In genomic region chr20:63499333-63499969, GRCh38 we compare ENCODE assay signal across 9 cellular contexts. TPM values are rescaled to one million over a fixed set of nuclear protein-coding genes. Genes with fewer than 3 reads are reported as not detected.
DNase-seq lines count a peak whose midpoint lies in the region; ATAC-seq, FAIRE-seq and TF ChIP-seq lines count a peak whose summit lies in the region.
"Had no signal": no experiment of that assay in that cellular context is flagged by ENCODE, and none has a peak within 500 bp of the region (broad histone marks: within the 10 kb centered on the region; RNA-seq: fewer than 3 reads in every experiment).

No MANE protein-coding gene starts in this region.

- DNase-seq in HEK293T (ENCODE audit: extremely low spot score) (peak; percentile 50), astrocyte (ENCODE audit: low read depth) (no peak), neural progenitor cell (ENCODE audit: low spot score) (peak; percentile 61), sciatic nerve (ENCODE audit: low spot score) (no peak)
- DNase-seq: stimulated activated CD8-positive, alpha-beta memory T cell treated with anti-CD3 and anti-CD28 coated beads, Interleukin-4, amount 100 ng/mL, for 48 hours had no signal

- no peaks in the 10 kb centered on the region for H3K36me3 Mint-ChIP-seq in astrocyte (ENCODE audit: low read depth, unreplicated experiment)
- H3K36me3 Mint-ChIP-seq in neural progenitor cell: no peaks in the 10 kb centered on the region

- H3K4me1 Mint-ChIP-seq in astrocyte (ENCODE audit: low read depth, unreplicated experiment) (no peaks in the 10 kb centered on the region), neural progenitor cell (peaks cover 12% of the 10 kb centered on the region)

- CTCF ChIA-PET in HEK293T (lab: Yijun Ruan, JAX): no interaction called here

- ATAC-seq in HG02571 (IDR thresholded peaks at IDR 0.05; ENCODE audit: unreplicated experiment): no peak
- ATAC-seq in sciatic nerve: no peak
- ATAC-seq in HG03097 (IDR thresholded peaks at IDR 0.05; ENCODE audit: low FRiP score, unreplicated experiment): no peak
- ATAC-seq: left lobe of liver had no signal

- H3K4me3 ChIP-seq in astrocyte (ENCODE audit: insufficient read depth, low read depth, low read length) (no peak overlapping the region), neural progenitor cell (peak overlapping the region; percentile 51)

- intact Hi-C loops in sciatic nerve (cut with DNase I): no loop called here

- POLR2A ChIA-PET in HEK293T (lab: Yijun Ruan, JAX): no interaction called here

- H3K27ac ChIP-seq in astrocyte (ENCODE audit: low read depth, low read length) (no peak overlapping the region), neural progenitor cell (no peak overlapping the region)

- H3K27me3 Mint-ChIP-seq in astrocyte (ENCODE audit: low read depth, unreplicated experiment): peaks cover 11% of the 10 kb centered on the region
- H3K27me3 Mint-ChIP-seq in neural progenitor cell (ENCODE audit: insufficient read depth, low read depth): peaks cover 17% of the 10 kb centered on the region

- H3K4me2 ChIP-seq in astrocyte (ENCODE audit: low read length) (peak overlapping the region; percentile 50), neural progenitor cell (peak overlapping the region; percentile 82)

- H3K9me3 ChIP-seq in astrocyte (ENCODE audit: insufficient read depth, low read depth, low read length): peaks cover 1% of the 10 kb centered on the region
- H3K9me3 ChIP-seq in neural progenitor cell (ENCODE audit: low read depth): no peaks in the 10 kb centered on the region

- H3K36me3 ChIP-seq in astrocyte (ENCODE audit: insufficient read depth, low read length) (no peaks in the 10 kb centered on the region), neural progenitor cell (no peaks in the 10 kb centered on the region)

- H4K20me1 ChIP-seq in astrocyte (ENCODE audit: insufficient read depth, low read length): no peaks in the 10 kb centered on the region
- H4K20me1 ChIP-seq in neural progenitor cell (ENCODE audit: low read depth): peaks cover 20% of the 10 kb centered on the region

- no peak for TF ChIP-seq CTCF in astrocyte (IDR thresholded peaks at IDR 0.05; ENCODE audit: insufficient read depth, low read depth, low read length)
- no peak for TF ChIP-seq CTCF in neural progenitor cell (IDR thresholded peaks at IDR 0.05)

- no peak overlapping the region for H3K4me3 Mint-ChIP-seq in astrocyte (ENCODE audit: unreplicated experiment)
- H3K4me3 Mint-ChIP-seq in neural progenitor cell: peak overlapping the region; percentile 52

- no peak for FAIRE-seq in astrocyte (lab: Jason Lieb, UNC)

- H3K9me3 Mint-ChIP-seq in astrocyte (ENCODE audit: unreplicated experiment) (peaks cover 4% of the 10 kb centered on the region), neural progenitor cell (peaks cover 4% of the 10 kb centered on the region)

- peaks cover 6% of the 10 kb centered on the region for H3F3A ChIP-seq in neural progenitor cell (ENCODE audit: low read depth)

- H3K27me3 ChIP-seq in astrocyte (ENCODE audit: insufficient read depth, low read length) (peaks cover 10% of the 10 kb centered on the region), neural progenitor cell (peaks cover 89% of the 10 kb centered on the region)

- no peaks in the 10 kb centered on the region for H3K4me1 ChIP-seq in astrocyte (ENCODE audit: insufficient read depth, low read length)
- no peaks in the 10 kb centered on the region for H3K4me1 ChIP-seq in neural progenitor cell

- no peak overlapping the region for H2AFZ ChIP-seq in astrocyte (ENCODE audit: low read depth, low read length)
- H2AFZ ChIP-seq in neural progenitor cell (replicated peaks): no peak overlapping the region

- no peak overlapping the region for H3K27ac Mint-ChIP-seq in astrocyte (ENCODE audit: unreplicated experiment)
- no peak overlapping the region for H3K27ac Mint-ChIP-seq in neural progenitor cell
- H3K27ac Mint-ChIP-seq: activated naive CD4-positive, alpha-beta T cell treated with anti-CD3 and anti-CD28 coated beads, Interleukin-2, amount 50 U/mL, for 72 hours had no signal

- H3K9ac ChIP-seq in astrocyte (ENCODE audit: low read length) (no peak overlapping the region), neural progenitor cell (no peak overlapping the region)

- H3K79me2 ChIP-seq in astrocyte (ENCODE audit: insufficient read depth, low read length): no peaks in the 10 kb centered on the region
- H3K79me2 ChIP-seq in neural progenitor cell (ENCODE audit: low read depth): no peaks in the 10 kb centered on the region

TF ChIP-seq in HEK293T, 16 proteins besides CTCF, POLR2A, EP300 and RAD21:
- no peak for TF ChIP-seq CTBP1 (IDR thresholded peaks at IDR 0.05; ENCODE audit: borderline replicate concordance)
- no peak for TF ChIP-seq TARDBP (IDR thresholded peaks at IDR 0.05)
- TF ChIP-seq NFRKB (IDR thresholded peaks at IDR 0.05): no peak
- TF ChIP-seq ZNF384 (IDR thresholded peaks at IDR 0.05): no peak
- no peak for TF ChIP-seq LEF1 (IDR thresholded peaks at IDR 0.05; ENCODE audit: borderline replicate concordance)
- no peak for TF ChIP-seq FOXK2 (IDR thresholded peaks at IDR 0.05)
- no peak for TF ChIP-seq SP1 (IDR thresholded peaks at IDR 0.05)
- TF ChIP-seq L3MBTL2 (conservative IDR thresholded peaks at IDR 0.05): no peak
- TF ChIP-seq BHLHE40 (IDR thresholded peaks at IDR 0.05; ENCODE audit: borderline replicate concordance): no peak
- TF ChIP-seq FOXA1 (IDR thresholded peaks at IDR 0.05): no peak
- no peak for TF ChIP-seq PKNOX1 (IDR thresholded peaks at IDR 0.05)
- TF ChIP-seq FOXM1 (IDR thresholded peaks at IDR 0.05; ENCODE audit: borderline replicate concordance): no peak

RNA-seq across cellular contexts. Expression of gene EEF1A2, which starts 0.6 kb away (rescaled TPM):
- total RNA-seq in astrocyte (31.8 and 37.6 TPM in 2 replicates), neural progenitor cell (ENCODE audit: low replicate concordance) (0.54 and 1.5 TPM in 2 replicates), sciatic nerve (0.45 TPM)

RNA-seq across cellular contexts. Expression of gene PPDPF, which starts 21.1 kb away (rescaled TPM):
- 251 and 268 TPM in 2 replicates for total RNA-seq in astrocyte
- 4.1 and 82.2 TPM in 2 replicates for total RNA-seq in neural progenitor cell (ENCODE audit: low replicate concordance)
- 257 TPM for total RNA-seq in sciatic nerve

RNA-seq across cellular contexts. Expression of gene KCNQ2, which starts 27.0 kb away (rescaled TPM):
- total RNA-seq in astrocyte (11.5 and 11.9 TPM in 2 replicates), neural progenitor cell (ENCODE audit: low replicate concordance) (39.5 and 106 TPM in 2 replicates), sciatic nerve (not detected)
- total RNA-seq: left lobe of liver had no signal

RNA-seq across cellular contexts. Expression of gene PTK6, which starts 37.7 kb away (rescaled TPM):
- 0.18 TPM in 1 of 2 replicates, not detected in the other for total RNA-seq in astrocyte
- total RNA-seq in neural progenitor cell (ENCODE audit: low replicate concordance): not detected in 2 replicates
- 0.13 TPM for total RNA-seq in sciatic nerve

RNA-seq across cellular contexts. Expression of gene SRMS, which starts 48.1 kb away (rescaled TPM):
- total RNA-seq in astrocyte (0.14 TPM in 1 of 2 replicates, not detected in the other), neural progenitor cell (ENCODE audit: low replicate concordance) (not detected in 2 replicates), sciatic nerve (not detected)
- total RNA-seq: activated naive CD4-positive, alpha-beta T cell treated with anti-CD3 and anti-CD28 coated beads, Interleukin-2, amount 50 U/mL, for 72 hours; left lobe of liver had no signal

Comparison
In these comparisons a context has a peak if more than half of its experiments do, and no peak if none do; other contexts are left out.
1. DNase-seq: peak in HEK293T (single experiment) and neural progenitor cell (single experiment); none in astrocyte (single experiment) and sciatic nerve (single experiment).
2. RNA of gene EEF1A2, which starts 0.6 kb away (total RNA-seq): 31.8 to 37.6 TPM in astrocyte; 0.54 to 1.5 TPM in neural progenitor cell and 0.45 TPM in sciatic nerve (single experiment); every median in the first group is over 10 times any median in the second.
3. RNA of gene KCNQ2, which starts 27.0 kb away (total RNA-seq): 39.5 to 106 TPM in neural progenitor cell and 11.5 to 11.9 TPM in astrocyte; not detected in sciatic nerve (single experiment); every median in the first group is over 10 times any median in the second.